ENCODE assay signal across 23 cellular contexts in genomic region chr1:67540733-67541125, GRCh38.
DNase-seq lines count a peak whose midpoint lies in the region; ATAC-seq, FAIRE-seq and TF ChIP-seq lines count a peak whose summit lies in the region.
"Had no signal": no experiment of that assay in that cellular context is flagged by ENCODE, and none has a peak within 500 bp of the region (broad histone marks: within the 10 kb centered on the region; RNA-seq: fewer than 3 reads in every experiment).

No MANE protein-coding gene starts in this region.

- H3K4me1 ChIP-seq in K562 (replicated peaks in 1 of 2; ENCODE audit: control insufficient read depth in 2 of 2, insufficient read depth in 2 of 2, low read length in 2 of 2) = peaks cover 12 to 14% of the 10 kb centered on the region in 2 experiments; a peak in 4 of 5 replicates

- no peaks in the 10 kb centered on the region for H3K9me3 Mint-ChIP-seq in activated T-cell treated with anti-CD3 and anti-CD28 coated beads, Interleukin-2, amount 50 U/mL, for 24 hours
- H3K9me3 Mint-ChIP-seq: activated T-helper 2 cell treated with anti-CD3 and anti-CD28 coated beads, Interferon-gamma antibody, Interleukin-2, Interleukin-4, amounts not matched to agents 10 μg/mL and 5 μg/mL and 100 μg/mL, durations not matched to agents 14 hours and 24 hours and 36 hours; effector memory CD8-positive, alpha-beta T cell; stimulated activated memory B cell treated with anti-CD40 and anti-IgM and Interleukin-4, amounts not matched to agents 10 μg/mL and 1 μg/mL and 100 μg/mL, for 72 hours; WTC11 had no signal

- intact Hi-C loops in K562 (cut with micrococcal nuclease) = no loop called here

- H3K4me2 ChIP-seq in K562 (ENCODE audit: insufficient read depth, low read length) = no peak overlapping the region
- H3K4me2 ChIP-seq: BLaER1 treated with 17β-estradiol and CSF1 and Interleukin-3, amounts not matched to agents 10 nM and 100 nM had no signal

- H3K4me3 Mint-ChIP-seq in activated T-cell treated with anti-CD3 and anti-CD28 coated beads, Interleukin-2, amount 50 U/mL, for 24 hours = no peak overlapping the region
- H3K4me3 Mint-ChIP-seq: activated naive CD8-positive, alpha-beta T cell; effector memory CD8-positive, alpha-beta T cell; stimulated activated memory B cell treated with anti-CD40 and anti-IgM and Interleukin-4, amounts not matched to agents 10 μg/mL and 1 μg/mL and 100 μg/mL, for 72 hours; WTC11 had no signal

- BruUV-seq in K562 (replicated peaks; lab: Mats Ljungman, UMichigan) = no TSS peak

- no peaks in the 10 kb centered on the region for H3K79me2 ChIP-seq in K562 (ENCODE audit: control insufficient read depth, insufficient read depth, low read length)

- no peak for TF ChIP-seq EP300 in K562 (IDR thresholded peaks at IDR 0.05; ENCODE audit: low read length)

- H3K9ac ChIP-seq in K562 (ENCODE audit: insufficient read depth in 1 of 2, low read depth in 2 of 2, low read length in 2 of 2) = no peak overlapping the region
- H3K9ac ChIP-seq: BLaER1 treated with 17β-estradiol and CSF1 and Interleukin-3, amounts not matched to agents 10 nM and 100 nM had no signal

- H3K27ac Mint-ChIP-seq in activated T-cell treated with anti-CD3 and anti-CD28 coated beads, Interleukin-2, amount 50 U/mL, for 24 hours = no peak overlapping the region
- H3K27ac Mint-ChIP-seq: activated naive CD8-positive, alpha-beta T cell; activated T-helper 2 cell treated with anti-CD3 and anti-CD28 coated beads, Interferon-gamma antibody, Interleukin-2, Interleukin-4, amounts not matched to agents 10 μg/mL and 5 μg/mL and 100 μg/mL, durations not matched to agents 14 hours and 24 hours and 36 hours; effector memory CD8-positive, alpha-beta T cell; stimulated activated memory B cell treated with anti-CD40 and anti-IgM and Interleukin-4, amounts not matched to agents 10 μg/mL and 1 μg/mL and 100 μg/mL, for 72 hours; WTC11 had no signal

- H4K20me1 ChIP-seq in K562 (replicated peaks; ENCODE audit: control insufficient read depth, insufficient read depth, low read length) = no peaks in the 10 kb centered on the region
- H4K20me1 ChIP-seq: BLaER1 treated with 17β-estradiol and CSF1 and Interleukin-3, amounts not matched to agents 10 nM and 100 nM had no signal

- peak; percentile 41 for DNase-seq in EL
- DNase-seq in LHCN-M2 (ENCODE audit: low read depth) = peak; percentile 84
- DNase-seq in K562 (ENCODE audit: extremely low read depth in 1 of 4, low spot score in 3 of 4) = no peak
- peak; percentile 53 for DNase-seq in kidney tubule cell (ENCODE audit: low spot score)
- no peak for DNase-seq in NCI-H1436 treated with DMSO at 0.1 percent for 48 hours (lab: John Stamatoyannopoulos, UW)
- no peak for DNase-seq in GM19238 (ENCODE audit: insufficient read length, low spot score)
- no peak for DNase-seq in activated T-cell treated with anti-CD3 and anti-CD28 coated beads, Interleukin-2, amount 50 U/mL, for 24 hours
- DNase-seq: ACHN; activated CD4-positive, alpha-beta T cell treated with anti-CD3 and anti-CD28 coated beads, Interleukin-2, amount 50 U/mL, for 4 hours; activated CD8-positive, alpha-beta memory T cell treated with anti-CD3 and anti-CD28 coated beads, Interleukin-2, amount 50 U/mL, for 4 hours; Caco-2; effector memory CD8-positive, alpha-beta T cell; left ventricle myocardium superior; posterior cingulate gyrus; stimulated activated CD4-positive, alpha-beta T cell treated with anti-CD3 and anti-CD28 coated beads, Interleukin-1b, Interleukin-23, amount 100 ng/mL, for 48 hours had no signal

- peaks cover 3% of the 10 kb centered on the region for H3K27me3 Mint-ChIP-seq in activated T-cell treated with anti-CD3 and anti-CD28 coated beads, Interleukin-2, amount 50 U/mL, for 24 hours
- H3K27me3 Mint-ChIP-seq: activated naive CD8-positive, alpha-beta T cell; stimulated activated memory B cell treated with anti-CD40 and anti-IgM and Interleukin-4, amounts not matched to agents 10 μg/mL and 1 μg/mL and 100 μg/mL, for 72 hours had no signal

- TF ChIP-seq RAD21 in K562 (CRISPR knock-in tag; conservative IDR thresholded peaks at IDR 0.05 in 1 of 2, IDR thresholded peaks at IDR 0.05 in 1 of 2) = no peak

- POLR2A ChIA-PET in K562 (lab: Yijun Ruan, JAX) = interaction anchor here (1.0 to 2.4 kb wide), 5 partner anchors 17 to 219 kb away, joined by 3 to 23 read pairs (median 4); partner anchors contain the start of gene GADD45A

- H3K27ac ChIP-seq in K562 (ENCODE audit: extremely low read depth, low read depth, low read length) = no peak overlapping the region
- H3K27ac ChIP-seq: BLaER1 treated with 17β-estradiol and CSF1 and Interleukin-3, amounts not matched to agents 10 nM and 100 nM; HL-60 had no signal

- no peak for TF ChIP-seq POLR2A in K562 (conservative IDR thresholded peaks at IDR 0.05)

- TF ChIP-seq CTCF in K562 (IDR thresholded peaks at IDR 0.05 in 2 of 3, conservative IDR thresholded peaks at IDR 0.05 in 1 of 3; ENCODE audit: insufficient read depth in 2 of 3, low read depth in 1 of 3, low read length in 3 of 3) = no peak

- no peak for ATAC-seq in K562
- ATAC-seq in HG02973 (IDR thresholded peaks at IDR 0.05; ENCODE audit: unreplicated experiment) = no peak
- ATAC-seq: effector memory CD8-positive, alpha-beta T cell; left ventricle myocardium superior; stimulated activated memory B cell treated with anti-CD40 and anti-IgM and Interleukin-4, amounts not matched to agents 10 μg/mL and 1 μg/mL and 100 μg/mL, for 72 hours; WTC11 had no signal

- no peaks in the 10 kb centered on the region for H3K27me3 ChIP-seq in K562 (ENCODE audit: control insufficient read depth in 2 of 2, insufficient read depth in 2 of 2, low read length in 2 of 2)
- H3K27me3 ChIP-seq: BLaER1 treated with 17β-estradiol and CSF1 and Interleukin-3, amounts not matched to agents 10 nM and 100 nM had no signal

- no peaks in the 10 kb centered on the region for H3K9me3 ChIP-seq in K562 (replicated peaks; ENCODE audit: control insufficient read depth, insufficient read depth, low read depth, low read length)
- H3K9me3 ChIP-seq: BLaER1 treated with 17β-estradiol and CSF1 and Interleukin-3, amounts not matched to agents 10 nM and 100 nM; Caco-2 had no signal

- H3K4me3 ChIP-seq in K562 = no peak overlapping the region
- H3K4me3 ChIP-seq: BLaER1 treated with 17β-estradiol and CSF1 and Interleukin-3, amounts not matched to agents 10 nM and 100 nM had no signal

- H3K36me3 ChIP-seq in K562 (ENCODE audit: control insufficient read depth, insufficient read depth, low read length) = no peaks in the 10 kb centered on the region
- H3K36me3 ChIP-seq: BLaER1 treated with 17β-estradiol and CSF1 and Interleukin-3, amounts not matched to agents 10 nM and 100 nM had no signal

- H3K9me1 ChIP-seq in K562 (ENCODE audit: control insufficient read depth, insufficient read depth, low read length) = no peaks in the 10 kb centered on the region

- FAIRE-seq in K562 (lab: Jason Lieb, UNC) = no peak
- FAIRE-seq: urothelium cell line had no signal

- no peak overlapping the region for H2AFZ ChIP-seq in K562 (ENCODE audit: low read depth, low read length)

- H3K36me3 Mint-ChIP-seq in activated T-cell treated with anti-CD3 and anti-CD28 coated beads, Interleukin-2, amount 50 U/mL, for 24 hours (ENCODE audit: low read depth) = no peaks in the 10 kb centered on the region
- H3K36me3 Mint-ChIP-seq: activated naive CD8-positive, alpha-beta T cell; stimulated activated memory B cell treated with anti-CD40 and anti-IgM and Interleukin-4, amounts not matched to agents 10 μg/mL and 1 μg/mL and 100 μg/mL, for 72 hours; WTC11 had no signal

- CTCF ChIA-PET in K562 (lab: Yijun Ruan, JAX; ENCODE audit: low intra/inter-chr PET ratio) = no interaction called here

- no peaks in the 10 kb centered on the region for H3K4me1 Mint-ChIP-seq in activated T-cell treated with anti-CD3 and anti-CD28 coated beads, Interleukin-2, amount 50 U/mL, for 24 hours (ENCODE audit: low read depth)
- H3K4me1 Mint-ChIP-seq: stimulated activated memory B cell treated with anti-CD40 and anti-IgM and Interleukin-4, amounts not matched to agents 10 μg/mL and 1 μg/mL and 100 μg/mL, for 72 hours; WTC11 had no signal

- WGBS in K562 (ENCODE audit: insufficient coverage, low coverage, missing lambda C conversion rate) = 57% methylated on average over 1 of the region's 1 CpG

- in situ Hi-C loops in K562 (cut with MboI) = loop anchor here (25.0 kb wide), 3 partner anchors 572 to 922 kb away; no protein-coding TSS in a partner anchor

TF ChIP-seq in K562, 482 proteins besides CTCF, POLR2A, EP300 and RAD21:
- TF ChIP-seq SNRNP70 (optimal IDR thresholded peaks at IDR 0.05; ENCODE audit: low read depth, low read length) (no peak), ZNF3 (CRISPR knock-in tag; IDR thresholded peaks at IDR 0.05) (peak; percentile 47; the same call in 1 of the 2 replicates)

Comparison
In these comparisons a context has a peak if more than half of its experiments do, and no peak if none do; other contexts are left out.
1. DNase-seq: peak in EL (single experiment), LHCN-M2 (single experiment) and kidney tubule cell (single experiment); none in K562 (0 of 4), NCI-H1436 treated with DMSO at 0.1 percent for 48 hours (single experiment), GM19238 (single experiment) and activated T-cell treated with anti-CD3 and anti-CD28 coated beads, Interleukin-2, amount 50 U/mL, for 24 hours (single experiment).